9 cellular contexts compared by ENCODE assay signal in genomic region chr9:69121155-69122085, GRCh38. TPM values are rescaled to one million over a fixed set of nuclear protein-coding genes. Genes with fewer than 3 reads are reported as not detected.
A peak's percentile ranks its signal among the peaks of the same experiment; 100 is the strongest.
DNase-seq lines count a peak whose midpoint lies in the region; ATAC-seq, FAIRE-seq and TF ChIP-seq lines count a peak whose summit lies in the region.
"Had no signal": no experiment of that assay in that cellular context is flagged by ENCODE, and none has a peak within 500 bp of the region (broad histone marks: within the 10 kb centered on the region; RNA-seq: fewer than 3 reads in every experiment).

No MANE protein-coding gene starts in this region.

- peak overlapping the region; percentile 64 for H2AFZ ChIP-seq in SU-DHL-6 (ENCODE audit: low read depth, low read length, severe bottlenecking)

- no peaks in the 10 kb centered on the region for H3K9me2 ChIP-seq in SU-DHL-6 (replicated peaks; ENCODE audit: insufficient read depth, low read length)

- peak overlapping the region; percentile 59 for H3K4me2 ChIP-seq in SU-DHL-6 (ENCODE audit: low read depth, low read length, poor library complexity, severe bottlenecking)

- H3K4me3 ChIP-seq in SU-DHL-6 (ENCODE audit: insufficient read depth, low read length, poor library complexity, severe bottlenecking) (peak overlapping the region; percentile 48), bronchial epithelial cell (ENCODE audit: low read depth, low read length) (peak overlapping the region; percentile 57), kidney (ENCODE audit: low read length in 2 of 2) (peak overlapping the region; percentile 92)

- DNase-seq in ELR (ENCODE audit: low read depth) (peak; percentile 64), HuH-7.5 (ENCODE audit: low spot score) (peak; percentile 63), bronchial epithelial cell (ENCODE audit: low read depth) (no peak), kidney (peak; percentile 90)
- peak; percentile 15 for DNase-seq in stimulated activated CD4-positive, alpha-beta T cell treated with anti-CD3 and anti-CD28 coated beads, Interleukin-12 subunit alpha, Interleukin-12 subunit beta, amount 100 ng/mL, for 4 hours
- DNase-seq in central memory CD4-positive, alpha-beta T cell = no peak

- peak; percentile 60 for ATAC-seq in GM21526 (IDR thresholded peaks at IDR 0.05; ENCODE audit: low FRiP score, unreplicated experiment)

- H3F3A ChIP-seq in SU-DHL-6 (ENCODE audit: insufficient read depth) = no peaks in the 10 kb centered on the region

- H3K4me1 ChIP-seq in kidney (ENCODE audit: control insufficient read depth in 1 of 2, insufficient read depth in 1 of 2, low read depth in 1 of 2, low read length in 2 of 2) = peaks cover 5 to 11% of the 10 kb centered on the region in 2 donors

- TF ChIP-seq CTCF in SU-DHL-6 (IDR thresholded peaks at IDR 0.05; ENCODE audit: insufficient read depth, low read length, poor library complexity, severe bottlenecking) (no peak), bronchial epithelial cell (IDR thresholded peaks at IDR 0.05; ENCODE audit: insufficient read depth, low read length, severe bottlenecking) (no peak), kidney (IDR thresholded peaks at IDR 0.05; ENCODE audit: borderline replicate concordance, extremely low read depth, insufficient read depth) (no peak)

- H3K27ac ChIP-seq in SU-DHL-6 (ENCODE audit: low read depth, low read length) (no peak overlapping the region; the same call in 1 of the 2 replicates), kidney (ENCODE audit: low read depth in 2 of 2, low read length in 2 of 2) (peak overlapping the region; percentile 93 to 97)

- H3K36me3 ChIP-seq in SU-DHL-6 (ENCODE audit: low read length) = no peaks in the 10 kb centered on the region
- H3K36me3 ChIP-seq in bronchial epithelial cell (ENCODE audit: control insufficient read depth, insufficient read depth, low read length) = no peaks in the 10 kb centered on the region
- H3K36me3 ChIP-seq in kidney (ENCODE audit: control insufficient read depth in 1 of 2, insufficient read depth in 2 of 2, low read length in 2 of 2) = no peaks in the 10 kb centered on the region

- H3K9me3 ChIP-seq in SU-DHL-6 (ENCODE audit: insufficient read depth, low read length) = no peaks in the 10 kb centered on the region
- H3K9me3 ChIP-seq in kidney (ENCODE audit: control insufficient read depth in 1 of 2, low read length in 2 of 2) = no peaks in the 10 kb centered on the region

- intact Hi-C loops in kidney (cut with DNase I) = no loop called here

- H4K20me1 ChIP-seq in SU-DHL-6 (ENCODE audit: low read depth, low read length) = no peaks in the 10 kb centered on the region

- no peaks in the 10 kb centered on the region for H3K79me2 ChIP-seq in SU-DHL-6 (ENCODE audit: insufficient read depth, low read length)

- H3K27me3 ChIP-seq in SU-DHL-6 (ENCODE audit: low read length) (no peaks in the 10 kb centered on the region), bronchial epithelial cell (ENCODE audit: control insufficient read depth, insufficient read depth, low read length) (no peaks in the 10 kb centered on the region)

- H3K9ac ChIP-seq in SU-DHL-6 (ENCODE audit: low read length) (peak overlapping the region; percentile 45), kidney (ENCODE audit: low read length in 2 of 2) (peak overlapping the region; percentile 85 to 86)

- FAIRE-seq in bronchial epithelial cell (lab: Jason Lieb, UNC) = no peak
- no peak for FAIRE-seq in kidney (lab: Jason Lieb, UNC)
- FAIRE-seq: endometrium had no signal

RNA-seq across cellular contexts. Expression of gene TJP2, which starts 52.7 kb away (rescaled TPM):
- total RNA-seq in bronchial epithelial cell (80.3 and 85.6 TPM in 2 replicates), kidney (148 TPM)
- 35.9 TPM for polyA plus RNA-seq in kidney (ENCODE audit: insufficient read depth, low read depth, low replicate concordance)

Comparison
In these comparisons a context has a peak if more than half of its experiments do, and no peak if none do; other contexts are left out.
1. DNase-seq: peak in ELR (single experiment), HuH-7.5 (single experiment), kidney (single experiment) and stimulated activated CD4-positive, alpha-beta T cell treated with anti-CD3 and anti-CD28 coated beads, Interleukin-12 subunit alpha, Interleukin-12 subunit beta, amount 100 ng/mL, for 4 hours (single experiment); none in bronchial epithelial cell (single experiment) and central memory CD4-positive, alpha-beta T cell (single experiment).
2. Peak in every context shown above with its lines, with median percentiles within 50 percentile points of each other: H3K4me3 ChIP-seq.